8 cellular contexts compared by ENCODE assay signal in the genomic region with DNA sequence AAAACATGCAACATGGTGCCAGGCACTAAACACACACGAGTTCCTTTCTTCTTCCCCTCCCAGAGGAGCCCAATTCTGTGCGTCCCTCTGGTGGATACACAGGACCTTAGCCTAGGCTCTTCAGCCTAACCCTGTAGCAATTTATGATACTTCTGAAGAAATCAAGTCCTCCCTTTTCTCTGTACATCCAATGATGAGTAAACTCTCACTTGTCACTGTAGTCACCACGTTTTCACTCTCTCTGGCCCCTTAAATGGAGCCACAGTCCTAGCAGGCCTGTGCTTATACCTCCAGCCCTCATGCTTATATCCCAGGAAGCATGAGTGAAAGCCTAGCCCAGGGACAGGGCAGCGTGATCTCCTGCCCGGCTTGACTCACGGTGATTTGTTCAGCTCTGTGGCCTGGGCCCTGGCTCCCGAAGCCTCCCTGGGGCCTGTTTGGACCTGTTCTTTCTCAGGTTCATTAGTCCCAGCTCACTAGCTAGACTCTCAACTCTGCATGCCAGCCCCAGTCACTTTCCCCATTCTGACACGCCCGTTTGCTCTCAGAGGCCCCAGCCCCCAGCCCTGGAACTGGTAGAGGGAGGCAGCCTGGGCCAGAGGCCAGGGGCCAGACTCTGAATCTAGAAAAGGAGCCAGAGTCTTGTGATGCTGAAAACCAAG. TPM values are rescaled to one million over a fixed set of nuclear protein-coding genes. Genes with fewer than 3 reads are reported as not detected.
DNase-seq lines count a peak whose midpoint lies in the region; ATAC-seq and TF ChIP-seq lines count a peak whose summit lies in the region.

No MANE protein-coding gene starts in this region.

- 29 to 36% methylated on average over 9 of the region's 9 CpGs for WGBS in GM23248 (ENCODE audit: low coverage in 1 of 2, low lambda C conversion rate in 2 of 2, missing lambda C conversion rate in 2 of 2), 2 experiments
- 49 to 77% methylated on average over 9 of the region's 9 CpGs for WGBS in sigmoid colon, 2 donors

- H3K4me3 ChIP-seq in GM23248 = no peak overlapping the region
- H3K4me3 ChIP-seq in fibroblast of the aortic adventitia (ENCODE audit: low read depth, low read length) = no peak overlapping the region
- no peak overlapping the region for H3K4me3 ChIP-seq in sigmoid colon

- intact Hi-C loops in sigmoid colon (cut with DNase I) = loop anchor here (2.0 kb wide), 1 partner anchor 37 kb away; no protein-coding TSS in a partner anchor

- ATAC-seq in GM21576 (IDR thresholded peaks at IDR 0.05; ENCODE audit: unreplicated experiment) (no peak), GM21390 (IDR thresholded peaks at IDR 0.05; ENCODE audit: unreplicated experiment) (no peak)

- H3K36me3 ChIP-seq in GM23248 (ENCODE audit: low read depth) (no peaks in the 10 kb centered on the region), sigmoid colon (no peaks in the 10 kb centered on the region)

- H3K4me2 ChIP-seq in GM23248 (ENCODE audit: unreplicated experiment) = no peak overlapping the region

- peaks cover 11% of the 10 kb centered on the region for H3F3A ChIP-seq in GM23248 (ENCODE audit: insufficient read depth)

- H3K4me1 ChIP-seq in GM23248 (ENCODE audit: insufficient read depth) (peaks cover 27% of the 10 kb centered on the region), sigmoid colon (peaks cover 0 to 50% (median 47%) of the 10 kb centered on the region in 4 donors)

- H3K9me2 ChIP-seq in GM23248 (ENCODE audit: insufficient read depth) = no peaks in the 10 kb centered on the region

- H3K27ac ChIP-seq in GM23248 = peak overlapping the region; percentile 25
- H3K27ac ChIP-seq in sigmoid colon = peak overlapping the region; percentile 83 to 90 (median 87)

- TF ChIP-seq EP300 in sigmoid colon (IDR thresholded peaks at IDR 0.05) = no peak

- no peak for TF ChIP-seq CTCF in fibroblast of the aortic adventitia (IDR thresholded peaks at IDR 0.05; ENCODE audit: insufficient read depth, low read length)
- TF ChIP-seq CTCF in sigmoid colon (IDR thresholded peaks at IDR 0.05) = no peak

- no peaks in the 10 kb centered on the region for H3K79me2 ChIP-seq in GM23248 (ENCODE audit: insufficient read depth)

- H2AFZ ChIP-seq in GM23248 = peak overlapping the region; percentile 92

- no peaks in the 10 kb centered on the region for H3K9me3 ChIP-seq in GM23248 (ENCODE audit: low read depth)
- no peaks in the 10 kb centered on the region for H3K9me3 ChIP-seq in sigmoid colon

- peak; percentile 74 for DNase-seq in GM23248
- DNase-seq in NCI-H526 (lab: John Stamatoyannopoulos, UW) = peak; percentile 45 to 84
- DNase-seq in fibroblast of the aortic adventitia (ENCODE audit: low read depth) = peak; percentile 51
- no peak for DNase-seq in sigmoid colon
- DNase-seq in mesenteric fat pad (ENCODE audit: low spot score) = no peak
- no peak for DNase-seq in Ammon's horn (ENCODE audit: low spot score)

- in situ Hi-C loops in GM23248 (cut with MboI) = no loop called here

- peak overlapping the region; percentile 38 for H3K9ac ChIP-seq in GM23248

- no peaks in the 10 kb centered on the region for H4K20me1 ChIP-seq in GM23248 (ENCODE audit: insufficient read depth)

- H3K27me3 ChIP-seq in GM23248 (replicated peaks; ENCODE audit: insufficient read depth) (no peaks in the 10 kb centered on the region), sigmoid colon (no peaks in the 10 kb centered on the region)

- TF ChIP-seq POLR2A in sigmoid colon (IDR thresholded peaks at IDR 0.05) = no peak

RNA-seq across cellular contexts. Expression of a gene that starts 24.1 kb away (rescaled TPM):
- total RNA-seq in GM23248 (2014; rRNA removed; shearing (Covaris generic)) = 4.6 and 6.9 TPM in 2 replicates
- polyA plus RNA-seq in GM23248 (2016; fragmentation: Nextera tagmentation; extraction: Ambion mirVana) = 2.1 and 2.4 TPM in 2 replicates
- 8.2 and 9.0 TPM in 2 replicates for total RNA-seq in fibroblast of the aortic adventitia (ENCODE audit: low replicate concordance)
- total RNA-seq in sigmoid colon = 10 to 100 TPM; 34.4 to 67.9 (median 52.3) TPM
- 10 to 100 TPM; 16.9 to 26.8 (median 17.4) TPM for polyA plus RNA-seq in sigmoid colon
- 35.6 TPM for total RNA-seq in mesenteric fat pad

Comparison
In these comparisons a context has a peak if more than half of its experiments do, and no peak if none do; other contexts are left out.
1. DNase-seq: peak in GM23248 (single experiment), NCI-H526 (2 of 2) and fibroblast of the aortic adventitia (single experiment); none in sigmoid colon (single experiment), mesenteric fat pad (single experiment) and Ammon's horn (single experiment).